ENCODE assay signal across 24 cellular contexts in genomic region chr1:21864730-21865129, GRCh38. TPM values are rescaled to one million over a fixed set of nuclear protein-coding genes. Genes with fewer than 3 reads are reported as not detected.
"Had no signal": no experiment of that assay in that cellular context is flagged by ENCODE, and none has a peak within 500 bp of the region (broad histone marks: within the 10 kb centered on the region; RNA-seq: fewer than 3 reads in every experiment).

No MANE protein-coding gene starts in this region.

- H3K27me3 Mint-ChIP-seq: activated CD8-positive, alpha-beta memory T cell treated with anti-CD3 and anti-CD28 coated beads, Interleukin-2, amount 10 ng/mL, durations not matched to agents 7 days and 5 days; activated naive CD8-positive, alpha-beta T cell; activated T-cell treated with anti-CD3 and anti-CD28 coated beads, Interleukin-2, amount 50 U/mL, for 24 hours had no signal

- H3K27me3 ChIP-seq: brain microvascular endothelial cell, cardiac muscle cell had no signal

- ATAC-seq: activated CD8-positive, alpha-beta memory T cell treated with anti-CD3 and anti-CD28 coated beads, Interleukin-2, amount 10 ng/mL, durations not matched to agents 7 days and 5 days; K562; PC-3; T-helper 17 cell; WTC11 had no signal

- H3K4me3 Mint-ChIP-seq: activated CD8-positive, alpha-beta memory T cell treated with anti-CD3 and anti-CD28 coated beads, Interleukin-2, amount 10 ng/mL, durations not matched to agents 7 days and 5 days; activated naive CD4-positive, alpha-beta T cell treated with anti-CD3 and anti-CD28 coated beads for 36 hours; activated naive CD8-positive, alpha-beta T cell; activated T-cell treated with anti-CD3 and anti-CD28 coated beads, Interleukin-2, amount 50 U/mL, for 24 hours; activated T-helper 1 cell treated with anti-CD3 and anti-CD28 coated beads, Interleukin-12 subunit alpha, Interleukin-12 subunit beta, Interleukin-2, Interleukin-4 antibody, amounts not matched to agents 30 ng/mL and 10 ng/mL and 1 ng/mL, durations not matched to agents 14 hours and 24 hours and 36 hours; T-helper 17 cell; WTC11 had no signal

- H3K9me3 Mint-ChIP-seq: activated naive CD4-positive, alpha-beta T cell treated with anti-CD3 and anti-CD28 coated beads for 36 hours; activated T-cell treated with anti-CD3 and anti-CD28 coated beads, Interleukin-2, amount 50 U/mL, for 24 hours; activated T-helper 1 cell treated with anti-CD3 and anti-CD28 coated beads, Interleukin-12 subunit alpha, Interleukin-12 subunit beta, Interleukin-2, Interleukin-4 antibody, amounts not matched to agents 30 ng/mL and 10 ng/mL and 1 ng/mL, durations not matched to agents 14 hours and 24 hours and 36 hours; WTC11 had no signal

- H3K27ac ChIP-seq: brain microvascular endothelial cell, cardiac muscle cell had no signal

- H3K27ac Mint-ChIP-seq: activated CD8-positive, alpha-beta memory T cell treated with anti-CD3 and anti-CD28 coated beads, Interleukin-2, amount 10 ng/mL, durations not matched to agents 7 days and 5 days; activated naive CD4-positive, alpha-beta T cell treated with anti-CD3 and anti-CD28 coated beads for 36 hours; activated naive CD8-positive, alpha-beta T cell; activated T-cell treated with anti-CD3 and anti-CD28 coated beads, Interleukin-2, amount 50 U/mL, for 24 hours; activated T-helper 1 cell treated with anti-CD3 and anti-CD28 coated beads, Interleukin-12 subunit alpha, Interleukin-12 subunit beta, Interleukin-2, Interleukin-4 antibody, amounts not matched to agents 30 ng/mL and 10 ng/mL and 1 ng/mL, durations not matched to agents 14 hours and 24 hours and 36 hours; T-helper 17 cell; WTC11 had no signal

- H3K4me3 ChIP-seq: cardiac muscle cell, K562 had no signal

- H3K36me3 Mint-ChIP-seq: activated CD8-positive, alpha-beta memory T cell treated with anti-CD3 and anti-CD28 coated beads, Interleukin-2, amount 10 ng/mL, durations not matched to agents 7 days and 5 days; activated naive CD8-positive, alpha-beta T cell had no signal

- DNase-seq: activated CD4-positive, alpha-beta T cell treated with anti-CD3 and anti-CD28 coated beads for 48 hours; activated CD4-positive, alpha-beta T cell treated with anti-CD3 and anti-CD28 coated beads, Interleukin-2, amount 50 U/mL, for 4 hours; activated CD4-positive, CD25-positive, alpha-beta regulatory T cell treated with anti-CD3 and anti-CD28 coated beads, Interleukin-2, amount 50 U/mL, for 72 hours; activated CD8-positive, alpha-beta memory T cell treated with anti-CD3 and anti-CD28 coated beads, Interleukin-2, amount 10 ng/mL, durations not matched to agents 7 days and 5 days; activated gamma-delta T cell; activated naive CD4-positive, alpha-beta T cell treated with anti-CD3 and anti-CD28 coated beads for 36 hours; activated T-cell treated with anti-CD3 and anti-CD28 coated beads, Interleukin-2, amount 50 U/mL, for 24 hours; brain microvascular endothelial cell; Karpas-422; NCI-H1048; NCI-H146; NCI-H187 treated with DMSO at 0.1 percent for 48 hours; NCI-H2081 treated with DMSO at 0.1 percent for 48 hours; NCI-H446; NCI-H524; PC-3; SIG-M5; T-helper 17 cell; T-helper 9 cell had no signal

RNA-seq across cellular contexts. Expression of gene LDLRAD2, which starts 52.7 kb away (rescaled TPM):
- total RNA-seq: activated CD8-positive, alpha-beta memory T cell treated with anti-CD3 and anti-CD28 coated beads, Interleukin-2, amount 10 ng/mL, durations not matched to agents 7 days and 5 days; activated naive CD4-positive, alpha-beta T cell treated with anti-CD3 and anti-CD28 coated beads for 36 hours; activated T-helper 1 cell treated with anti-CD3 and anti-CD28 coated beads, Interleukin-12 subunit alpha, Interleukin-12 subunit beta, Interleukin-2, Interleukin-4 antibody, amounts not matched to agents 30 ng/mL and 10 ng/mL and 1 ng/mL, durations not matched to agents 14 hours and 24 hours and 36 hours; K562; PC-3; T-helper 17 cell had no signal
